In genomic region chr1:182567629-182568028, GRCh38 we compare ENCODE assay signal across 23 cellular contexts. TPM values are rescaled to one million over a fixed set of nuclear protein-coding genes. Genes with fewer than 3 reads are reported as not detected.
DNase-seq lines count a peak whose midpoint lies in the region; ATAC-seq, FAIRE-seq and TF ChIP-seq lines count a peak whose summit lies in the region.
"Had no signal": no experiment of that assay in that cellular context is flagged by ENCODE, and none has a peak within 500 bp of the region (broad histone marks: within the 10 kb centered on the region; RNA-seq: fewer than 3 reads in every experiment).

No MANE protein-coding gene starts in this region.

- no TSS peak for BruUV-seq in PC-3 (replicated peaks; lab: Mats Ljungman, UMichigan)

- TF ChIP-seq CTCF in D721Med (IDR thresholded peaks at IDR 0.05; ENCODE audit: insufficient read depth, missing control alignments) (no peak), PC-3 (conservative IDR thresholded peaks at IDR 0.05; ENCODE audit: low read depth, low read length) (no peak), colonic mucosa (IDR thresholded peaks at IDR 0.05) (no peak), foreskin keratinocyte (conservative IDR thresholded peaks at IDR 0.05) (no peak)

- H3K79me2 ChIP-seq in PC-3 (ENCODE audit: low read length), result no peaks in the 10 kb centered on the region

- FAIRE-seq in D721Med (lab: Jason Lieb, UNC), result peak; percentile 69
- FAIRE-seq: GM12891, GM18507, H54 had no signal

- H3K9me3 ChIP-seq in PC-3 (ENCODE audit: low read length) (no peaks in the 10 kb centered on the region), colonic mucosa (no peaks in the 10 kb centered on the region)
- H3K9me3 ChIP-seq: HAP-1 had no signal

- H2AFZ ChIP-seq in PC-3 (ENCODE audit: low read length), result no peak overlapping the region

- no peaks in the 10 kb centered on the region for H3K4me1 ChIP-seq in PC-3 (ENCODE audit: insufficient read depth, low read length)
- no peaks in the 10 kb centered on the region for H3K4me1 ChIP-seq in colonic mucosa
- no peaks in the 10 kb centered on the region for H3K4me1 ChIP-seq in foreskin keratinocyte
- H3K4me1 ChIP-seq: Caco-2, HAP-1 had no signal

- CTCF ChIA-PET in PC-3 (lab: Charles Lee), result no interaction called here

- H3K36me3 ChIP-seq in PC-3 (ENCODE audit: low read depth, low read length) (no peaks in the 10 kb centered on the region), colonic mucosa (no peaks in the 10 kb centered on the region)
- H3K36me3 ChIP-seq: BLaER1, HAP-1 had no signal

- no peak for DNase-seq in D721Med (ENCODE audit: insufficient read length, low spot score)
- DNase-seq in PC-3, result peak; percentile 12
- peak; percentile 1 for DNase-seq in colonic mucosa
- peak in 1 of 2 donors; percentile 15 for DNase-seq in foreskin keratinocyte
- no peak for DNase-seq in superior temporal gyrus (ENCODE audit: extremely low spot score)
- DNase-seq: Caco-2; CD4-positive, CD25-positive, alpha-beta regulatory T cell; CD8-positive, alpha-beta T cell; DMS 273 treated with DMSO at 0.1 percent for 48 hours; DMS79; EL; GDM1; GOT3; HFFc6 had no signal

- H3K9ac ChIP-seq in PC-3 (ENCODE audit: low read length) (no peak overlapping the region), colonic mucosa (ENCODE audit: low read depth in 2 of 2, low read length in 2 of 2) (no peak overlapping the region)
- H3K9ac ChIP-seq: BLaER1 had no signal

- POLR2A ChIA-PET in PC-3 (lab: Charles Lee; ENCODE audit: unreplicated experiment), result no interaction called here

- intact Hi-C loops in PC-3 (cut with micrococcal nuclease) (no loop called here), colonic mucosa (cut with DNase I) (no loop called here)

- H3K4me2 ChIP-seq in PC-3 (ENCODE audit: low read length), result no peak overlapping the region
- H3K4me2 ChIP-seq: BLaER1 had no signal

- no peaks in the 10 kb centered on the region for H4K20me1 ChIP-seq in PC-3 (ENCODE audit: low read length)
- H4K20me1 ChIP-seq: BLaER1 had no signal

- H3K4me3 ChIP-seq in PC-3 (ENCODE audit: low read length) (no peak overlapping the region), colonic mucosa (no peak overlapping the region)
- H3K4me3 ChIP-seq: BLaER1, HAP-1 had no signal

- no peaks in the 10 kb centered on the region for H3K27me3 ChIP-seq in PC-3 (ENCODE audit: low read length)
- H3K27me3 ChIP-seq in colonic mucosa, result no peaks in the 10 kb centered on the region
- H3K27me3 ChIP-seq in foreskin keratinocyte, result no peaks in the 10 kb centered on the region
- H3K27me3 ChIP-seq: BLaER1 had no signal

- no peak overlapping the region for H3K27ac ChIP-seq in PC-3 (ENCODE audit: low read length)
- no peak overlapping the region for H3K27ac ChIP-seq in colonic mucosa
- no peak overlapping the region for H3K27ac ChIP-seq in foreskin keratinocyte
- H3K27ac ChIP-seq: 22Rv1, BLaER1, C4-2B had no signal

- H3K9me2 ChIP-seq in PC-3 (replicated peaks; ENCODE audit: low read length), result no peaks in the 10 kb centered on the region

- no peak for ATAC-seq in PC-3
- peak; percentile 57 for ATAC-seq in foreskin keratinocyte
- no peak for ATAC-seq in HG02678 (IDR thresholded peaks at IDR 0.05; ENCODE audit: unreplicated experiment)
- ATAC-seq in HG02642 (IDR thresholded peaks at IDR 0.05; ENCODE audit: poor library complexity, unreplicated experiment), result no peak
- ATAC-seq: CD8-positive, alpha-beta T cell had no signal

- H3F3A ChIP-seq in PC-3 (ENCODE audit: low read length, unreplicated experiment), result no peaks in the 10 kb centered on the region

RNA-seq across cellular contexts. Expression of gene RNASEL, which starts 21.4 kb away (rescaled TPM):
- total RNA-seq in PC-3 (2014; rRNA removed) (1.3 and 2.1 TPM in 2 replicates), colonic mucosa (10 to 100 TPM; 16.2 to 19.5 TPM), foreskin keratinocyte (3.2 TPM in 2 replicates)
- polyA plus RNA-seq in foreskin keratinocyte, result 1.1 and 1.2 TPM in 2 replicates

RNA-seq across cellular contexts. Expression of gene RGS16, which starts 36.6 kb away (rescaled TPM):
- total RNA-seq in PC-3 (2014; rRNA removed) (0.40 and 1.5 TPM in 2 replicates), colonic mucosa (1 to 10 TPM in 1 of 2 donors, under 1 TPM in 1; 0.77 to 1.6 TPM), foreskin keratinocyte (0.07 and 0.14 TPM in 2 replicates)
- 0.06 and 0.10 TPM in 2 replicates for polyA plus RNA-seq in foreskin keratinocyte

Comparison
In these comparisons a context has a peak if more than half of its experiments do, and no peak if none do; other contexts are left out.
1. DNase-seq: peak in PC-3 (single experiment) and colonic mucosa (single experiment); none in D721Med (single experiment) and superior temporal gyrus (single experiment).